Comparison of ENCODE assay signal across 26 cellular contexts in genomic region chr1:978835-979743, GRCh38. TPM values are rescaled to one million over a fixed set of nuclear protein-coding genes. Genes with fewer than 3 reads are reported as not detected.
DNase-seq lines count a peak whose midpoint lies in the region; ATAC-seq, FAIRE-seq and TF ChIP-seq lines count a peak whose summit lies in the region.
"Had no signal": no experiment of that assay in that cellular context is flagged by ENCODE, and none has a peak within 500 bp of the region (broad histone marks: within the 10 kb centered on the region; RNA-seq: fewer than 3 reads in every experiment).

No MANE protein-coding gene starts in this region.

- H3K36me3 ChIP-seq in HepG2 (replicated peaks in 1 of 2; ENCODE audit: control insufficient read depth in 1 of 2, insufficient read depth in 2 of 2, low read length in 2 of 2) (no peaks in the 10 kb centered on the region), right lobe of liver (no peaks in the 10 kb centered on the region), psoas muscle (ENCODE audit: insufficient read depth in 1 of 2, low read depth in 1 of 2) (no peaks in the 10 kb centered on the region)
- H3K36me3 ChIP-seq: BE2C, HAP-1, SJCRH30 had no signal

- H3K27me3 ChIP-seq in HepG2 (ENCODE audit: control insufficient read depth in 1 of 2, insufficient read depth in 2 of 2, low read length in 2 of 2), result peaks cover 22 to 50% of the 10 kb centered on the region in 2 experiments
- no peaks in the 10 kb centered on the region for H3K27me3 ChIP-seq in right lobe of liver
- no peaks in the 10 kb centered on the region for H3K27me3 ChIP-seq in right cardiac atrium (ENCODE audit: control insufficient read depth, insufficient read depth)
- H3K27me3 ChIP-seq in psoas muscle (ENCODE audit: insufficient read depth in 3 of 3, low read length in 2 of 3), result no peaks in the 10 kb centered on the region

- no peaks in the 10 kb centered on the region for H3K79me2 ChIP-seq in HepG2 (ENCODE audit: insufficient read depth, low read length)

- H3K9ac ChIP-seq in HepG2 (ENCODE audit: insufficient read depth, low read depth, low read length), result no peak overlapping the region
- H3K9ac ChIP-seq: GM23248 had no signal

- no TSS peak for BruUV-seq in HepG2 (replicated peaks; lab: Mats Ljungman, UMichigan)

- no CpG with 5 or more reads among the region's 60 CpGs for WGBS in HepG2 (ENCODE audit: low lambda C conversion rate)
- 20% methylated on average over 1 of the region's 60 CpGs for WGBS in right lobe of liver (ENCODE audit: insufficient coverage, low coverage, low lambda C conversion rate, missing lambda C conversion rate)
- 87% methylated on average over 60 of the region's 60 CpGs for WGBS in right cardiac atrium
- WGBS in psoas muscle, 3 donors, result 45 to 63% (median 55%) methylated on average over 52 to 60 of the region's 60 CpGs

- H4K20me1 ChIP-seq in HepG2 (ENCODE audit: insufficient read depth, low read length), result no peaks in the 10 kb centered on the region

- no peak overlapping the region for H2AFZ ChIP-seq in HepG2 (ENCODE audit: low read length)
- H2AFZ ChIP-seq: GM23248 had no signal

- DNase-seq in HepG2 (ENCODE audit: low spot score) (no peak), right lobe of liver (no peak), right cardiac atrium (peak; percentile 16 to 54 (median 50)), psoas muscle (no peak), HK-2 (ENCODE audit: unreplicated experiment) (no peak), OCI-M2 (lab: John Stamatoyannopoulos, UW; ENCODE audit: unreplicated experiment) (no peak)
- no peak for DNase-seq in activated CD8-positive, alpha-beta memory T cell treated with anti-CD3 and anti-CD28 coated beads, Interleukin-2, amount 50 U/mL, for 4 hours
- DNase-seq: BE2C; CD4-positive, CD25-positive, alpha-beta regulatory T cell; DMS79; GM23248; IMR-90; Karpas-422; MV-4-11; NCI-H1105 treated with DMSO at 0.1 percent for 48 hours; NCI-H2029 treated with DMSO at 0.1 percent for 48 hours; NCI-H345; NCI-H524; NCI-H774; NK-92 treated with Interleukin-12 subunit alpha and Interleukin-12 subunit beta, amount 100 ng/mL, for 24 hours; SJCRH30 had no signal

- POLR2A ChIA-PET in HepG2 (lab: Yijun Ruan, JAX), result no interaction called here

- peak overlapping the region; percentile 74; the same call in 1 of the 2 replicates for H3K4me2 ChIP-seq in HepG2 (ENCODE audit: low read depth, low read length)

- ATAC-seq in HepG2, result no peak
- ATAC-seq in right lobe of liver, result no peak
- no peak for ATAC-seq in right cardiac atrium
- ATAC-seq in psoas muscle, result peak in 1 of 4 donors; percentile 9
- ATAC-seq: GM12878, Panc1 had no signal

- H3K9me3 ChIP-seq in HepG2 (ENCODE audit: low read length) (no peaks in the 10 kb centered on the region), right lobe of liver (no peaks in the 10 kb centered on the region), right cardiac atrium (ENCODE audit: control insufficient read depth, low read length) (no peaks in the 10 kb centered on the region), psoas muscle (no peaks in the 10 kb centered on the region)
- H3K9me3 ChIP-seq: BE2C, HAP-1 had no signal

- CTCF ChIA-PET in HepG2 (lab: Yijun Ruan, JAX; ENCODE audit: low intra/inter-chr PET ratio, low total read pairs), result no interaction called here

- TF ChIP-seq RAD21 in HepG2 (CRISPR knock-in tag; IDR thresholded peaks at IDR 0.05), result no peak

- TF ChIP-seq POLR2A in HepG2 (IDR thresholded peaks at IDR 0.05; ENCODE audit: insufficient read depth in 1 of 2, low read depth in 2 of 2, low read length in 2 of 2) (no peak), right lobe of liver (IDR thresholded peaks at IDR 0.05) (no peak)

- no peak overlapping the region for H3K27ac ChIP-seq in HepG2 (ENCODE audit: extremely low read length, insufficient read depth, low read length)
- no peak overlapping the region for H3K27ac ChIP-seq in right lobe of liver
- no peak overlapping the region for H3K27ac ChIP-seq in right cardiac atrium (ENCODE audit: low read length)
- peak overlapping the region; percentile 93 for H3K27ac ChIP-seq in psoas muscle
- H3K27ac ChIP-seq: GM23248, SJCRH30 had no signal

- no peak for FAIRE-seq in HepG2 (lab: Jason Lieb, UNC)
- FAIRE-seq: GM12878, HTR-8/SVneo had no signal

- intact Hi-C loops in HepG2 (cut with micrococcal nuclease; ENCODE audit: unreplicated experiment) (no loop called here), right lobe of liver (cut with DNase I) (no loop called here), right cardiac atrium (cut with DNase I) (no loop called here), psoas muscle (cut with DNase I) (loop anchor here in 1 of 2 donors (5.0 kb wide), 1 partner anchor 77 kb away; no protein-coding TSS in a partner anchor)

- peak overlapping the region in 1 of 3 experiments; percentile 70; a peak in 1 of 6 replicates for H3K4me3 ChIP-seq in HepG2 (replicated peaks in 1 of 3; ENCODE audit: insufficient read depth in 1 of 3, low read depth in 2 of 3, low read length in 3 of 3)
- no peak overlapping the region for H3K4me3 ChIP-seq in right lobe of liver
- H3K4me3 ChIP-seq in right cardiac atrium (ENCODE audit: low read length), result no peak overlapping the region
- peak overlapping the region; percentile 53 for H3K4me3 ChIP-seq in psoas muscle
- H3K4me3 ChIP-seq: GM12878, GM23248, HAP-1, SJCRH30 had no signal

- H3K4me1 ChIP-seq in HepG2 (ENCODE audit: insufficient read depth, low read length) (peaks cover 55% of the 10 kb centered on the region), right lobe of liver (peaks cover 0 to 6% (median 0%) of the 10 kb centered on the region in 4 donors), right cardiac atrium (ENCODE audit: control insufficient read depth, insufficient read depth, low read length) (no peaks in the 10 kb centered on the region), psoas muscle (peaks cover 40% of the 10 kb centered on the region)
- H3K4me1 ChIP-seq: BE2C, HAP-1 had no signal

- no peak for TF ChIP-seq CTCF in HepG2 (CRISPR knock-in tag; IDR thresholded peaks at IDR 0.05)
- no peak for TF ChIP-seq CTCF in right lobe of liver (IDR thresholded peaks at IDR 0.05)
- no peak for TF ChIP-seq CTCF in psoas muscle (IDR thresholded peaks at IDR 0.05)

- in situ Hi-C loops in HepG2 (cut with HindIII; ENCODE audit: extremely low pct_ligation_motif_present, low pct_unique_long_range_greater_than_20kb), result no loop called here

- TF ChIP-seq EP300 in HepG2 (IDR thresholded peaks at IDR 0.05; ENCODE audit: low read depth in 2 of 2, low read length in 2 of 2) (no peak), HepG2 (CRISPR knock-in tag; IDR thresholded peaks at IDR 0.05; ENCODE audit: borderline replicate concordance) (no peak)

RNA-seq across cellular contexts. Expression of gene PERM1, which starts 2.8 kb away (rescaled TPM):
- total RNA-seq in HepG2 (2016; rRNA removed; fragmentation: Illumina TruSeq; extraction: Trizol) (0.04 TPM in 1 of 2 replicates, not detected in the other), right lobe of liver (under 1 TPM in 4 of 6 experiments, not detected in 2; 0.18 to 0.46 (median 0.28) TPM), right cardiac atrium (10 to 100 TPM; 44.4 to 78.0 (median 57.4) TPM), psoas muscle (100 to 1,000 TPM in 2 of 4 donors, 10 to 100 TPM in 2; 13.9 to 249 (median 109) TPM)
- not detected in 2 replicates for total RNA-seq in HepG2 (2016; cell fraction: cytosol; rRNA removed; fragmentation: Illumina TruSeq; extraction: Trizol; ENCODE audit: low read depth)
- total RNA-seq in HepG2 (2016; cell fraction: insoluble cytoplasmic fraction; rRNA removed; fragmentation: Illumina TruSeq; extraction: Trizol), result not detected in 2 replicates
- not detected in 2 replicates for total RNA-seq in HepG2 (2016; cell fraction: membrane; rRNA removed; fragmentation: Illumina TruSeq; extraction: Trizol)
- not detected in 2 replicates for total RNA-seq in HepG2 (2016; cell fraction: nucleus; rRNA removed; fragmentation: Illumina TruSeq; extraction: Trizol)
- polyA plus RNA-seq in HepG2 (2011; rRNA removed) (0.29 and 0.38 TPM in 2 replicates), right cardiac atrium (112 TPM), psoas muscle (100 to 1,000 TPM in 1 of 3 donors, 10 to 100 TPM in 2; 38.1 to 239 (median 58.5) TPM)
- polyA plus RNA-seq in HepG2 (2011; cell fraction: cytosol; rRNA removed), result 0.17 and 0.32 TPM in 2 replicates
- polyA plus RNA-seq in HepG2 (2011; cell fraction: nucleus; rRNA removed), result 2.3 and 2.6 TPM in 2 replicates
- 0.44 TPM in 2 replicates for polyA plus RNA-seq in HepG2 (2012)
- not detected in 2 replicates for polyA plus RNA-seq in HepG2 (2016; cell fraction: cytosol; fragmentation: Illumina TruSeq; extraction: Trizol; ENCODE audit: low read depth)
- polyA plus RNA-seq in HepG2 (2016; cell fraction: insoluble cytoplasmic fraction; fragmentation: Illumina TruSeq; extraction: Trizol; ENCODE audit: low read depth), result not detected in 2 replicates
- polyA plus RNA-seq in HepG2 (2016; cell fraction: membrane; fragmentation: Illumina TruSeq; extraction: Trizol; ENCODE audit: low read depth), result not detected in 2 replicates
- polyA plus RNA-seq in HepG2 (2016; cell fraction: nucleus; fragmentation: Illumina TruSeq; extraction: Trizol; ENCODE audit: insufficient read depth, low read depth), result not detected in 2 replicates
- polyA minus RNA-seq in HepG2 (2011; rRNA and poly(A)+ RNA removed; ENCODE audit: low replicate concordance), result 0.09 and 2.7 TPM in 2 replicates
- 0.44 and 0.59 TPM in 2 replicates for polyA minus RNA-seq in HepG2 (2011; cell fraction: cytosol; rRNA and poly(A)+ RNA removed)
- 0.99 and 1.2 TPM in 2 replicates for polyA minus RNA-seq in HepG2 (2011; cell fraction: nucleus; rRNA and poly(A)+ RNA removed)
- total RNA-seq: A673; CD4-positive, CD25-positive, alpha-beta regulatory T cell; GM12878; GM23248; IMR-90; SJCRH30 had no signal
- polyA plus RNA-seq: CD4-positive, CD25-positive, alpha-beta regulatory T cell; GM12878; IMR-90 had no signal

RNA-seq across cellular contexts. Expression of gene PLEKHN1, which starts 12.8 kb away (rescaled TPM):
- total RNA-seq in HepG2 (2016; rRNA removed; fragmentation: Illumina TruSeq; extraction: Trizol) (0.21 and 0.42 TPM in 2 replicates), right lobe of liver (1 to 10 TPM in 1 of 6 experiments, under 1 TPM in 4, not detected in 1; 0.11 to 2.4 (median 0.26) TPM), right cardiac atrium (under 1 TPM in 1 of 4 donors, not detected in 3; 0.41 TPM), psoas muscle (not detected)
- total RNA-seq in HepG2 (2016; cell fraction: cytosol; rRNA removed; fragmentation: Illumina TruSeq; extraction: Trizol; ENCODE audit: low read depth), result not detected in 2 replicates
- total RNA-seq in HepG2 (2016; cell fraction: insoluble cytoplasmic fraction; rRNA removed; fragmentation: Illumina TruSeq; extraction: Trizol), result 0.31 and 0.48 TPM in 2 replicates
- total RNA-seq in HepG2 (2016; cell fraction: membrane; rRNA removed; fragmentation: Illumina TruSeq; extraction: Trizol), result 0.15 and 0.17 TPM in 2 replicates
- total RNA-seq in HepG2 (2016; cell fraction: nucleus; rRNA removed; fragmentation: Illumina TruSeq; extraction: Trizol), result 0.59 and 0.63 TPM in 2 replicates
- polyA plus RNA-seq in HepG2 (2011; rRNA removed) (0.58 and 0.59 TPM in 2 replicates), right cardiac atrium (0.14 TPM), psoas muscle (under 1 TPM in 1 of 3 donors, not detected in 2; 0.03 TPM)
- polyA plus RNA-seq in HepG2 (2011; cell fraction: cytosol; rRNA removed), result 0.13 and 0.23 TPM in 2 replicates
- polyA plus RNA-seq in HepG2 (2011; cell fraction: nucleus; rRNA removed), result 13.2 and 15.5 TPM in 2 replicates
- 0.51 and 0.55 TPM in 2 replicates for polyA plus RNA-seq in HepG2 (2012)
- polyA plus RNA-seq in HepG2 (2016; cell fraction: cytosol; fragmentation: Illumina TruSeq; extraction: Trizol; ENCODE audit: low read depth), result 0.05 and 0.09 TPM in 2 replicates
- 0.29 and 0.48 TPM in 2 replicates for polyA plus RNA-seq in HepG2 (2016; cell fraction: insoluble cytoplasmic fraction; fragmentation: Illumina TruSeq; extraction: Trizol; ENCODE audit: low read depth)
- 0.13 and 0.29 TPM in 2 replicates for polyA plus RNA-seq in HepG2 (2016; cell fraction: membrane; fragmentation: Illumina TruSeq; extraction: Trizol; ENCODE audit: low read depth)
- 2.6 and 2.7 TPM in 2 replicates for polyA plus RNA-seq in HepG2 (2016; cell fraction: nucleus; fragmentation: Illumina TruSeq; extraction: Trizol; ENCODE audit: insufficient read depth, low read depth)
- 0.26 and 0.54 TPM in 2 replicates for polyA minus RNA-seq in HepG2 (2011; rRNA and poly(A)+ RNA removed; ENCODE audit: low replicate concordance)
- polyA minus RNA-seq in HepG2 (2011; cell fraction: cytosol; rRNA and poly(A)+ RNA removed), result 0.53 TPM in 1 of 2 replicates, not detected in the other
- 1.8 and 1.9 TPM in 2 replicates for polyA minus RNA-seq in HepG2 (2011; cell fraction: nucleus; rRNA and poly(A)+ RNA removed)
- total RNA-seq: A673 had no signal

RNA-seq across cellular contexts. Expression of gene KLHL17, which starts 18.7 kb away (rescaled TPM):
- total RNA-seq in HepG2 (2016; rRNA removed; fragmentation: Illumina TruSeq; extraction: Trizol) (2.8 and 9.3 TPM in 2 replicates), right lobe of liver (1 to 10 TPM; 1.9 to 6.7 (median 4.3) TPM), right cardiac atrium (1 to 10 TPM; 5.0 to 9.7 (median 6.6) TPM), psoas muscle (1 to 10 TPM; 2.1 to 3.8 (median 3.0) TPM)
- 4.5 and 5.0 TPM in 2 replicates for total RNA-seq in HepG2 (2016; cell fraction: cytosol; rRNA removed; fragmentation: Illumina TruSeq; extraction: Trizol; ENCODE audit: low read depth)
- total RNA-seq in HepG2 (2016; cell fraction: insoluble cytoplasmic fraction; rRNA removed; fragmentation: Illumina TruSeq; extraction: Trizol), result 2.4 and 10.3 TPM in 2 replicates
- 2.6 and 2.8 TPM in 2 replicates for total RNA-seq in HepG2 (2016; cell fraction: membrane; rRNA removed; fragmentation: Illumina TruSeq; extraction: Trizol)
- 14.8 and 15.9 TPM in 2 replicates for total RNA-seq in HepG2 (2016; cell fraction: nucleus; rRNA removed; fragmentation: Illumina TruSeq; extraction: Trizol)
- polyA plus RNA-seq in HepG2 (2011; rRNA removed) (24.7 and 31.4 TPM in 2 replicates), right cardiac atrium (5.3 TPM), psoas muscle (1 to 10 TPM; 3.4 to 5.5 (median 4.1) TPM)
- 6.8 and 12.3 TPM in 2 replicates for polyA plus RNA-seq in HepG2 (2011; cell fraction: cytosol; rRNA removed)
- 590 and 778 TPM in 2 replicates for polyA plus RNA-seq in HepG2 (2011; cell fraction: nucleus; rRNA removed)
- polyA plus RNA-seq in HepG2 (2012), result 11.7 and 19.1 TPM in 2 replicates
- polyA plus RNA-seq in HepG2 (2016; cell fraction: cytosol; fragmentation: Illumina TruSeq; extraction: Trizol; ENCODE audit: low read depth), result 1.1 and 1.3 TPM in 2 replicates
- 3.4 and 3.7 TPM in 2 replicates for polyA plus RNA-seq in HepG2 (2016; cell fraction: insoluble cytoplasmic fraction; fragmentation: Illumina TruSeq; extraction: Trizol; ENCODE audit: low read depth)
- 1.9 and 2.4 TPM in 2 replicates for polyA plus RNA-seq in HepG2 (2016; cell fraction: membrane; fragmentation: Illumina TruSeq; extraction: Trizol; ENCODE audit: low read depth)
- polyA plus RNA-seq in HepG2 (2016; cell fraction: nucleus; fragmentation: Illumina TruSeq; extraction: Trizol; ENCODE audit: insufficient read depth, low read depth), result 71.9 and 74.8 TPM in 2 replicates
- polyA minus RNA-seq in HepG2 (2011; rRNA and poly(A)+ RNA removed; ENCODE audit: low replicate concordance), result 4.3 and 19.5 TPM in 2 replicates
- polyA minus RNA-seq in HepG2 (2011; cell fraction: cytosol; rRNA and poly(A)+ RNA removed), result 4.6 and 4.9 TPM in 2 replicates
- 24.9 and 31.0 TPM in 2 replicates for polyA minus RNA-seq in HepG2 (2011; cell fraction: nucleus; rRNA and poly(A)+ RNA removed)

RNA-seq across cellular contexts. Expression of gene NOC2L, which starts 20.0 kb away (rescaled TPM):
- total RNA-seq in HepG2 (2016; rRNA removed; fragmentation: Illumina TruSeq; extraction: Trizol) (91.6 and 103 TPM in 2 replicates), right lobe of liver (10 to 100 TPM; 28.9 to 36.8 (median 30.2) TPM), right cardiac atrium (10 to 100 TPM; 43.6 to 48.6 (median 45.5) TPM), psoas muscle (10 to 100 TPM; 61.4 to 87.0 (median 82.7) TPM)
- total RNA-seq in HepG2 (2016; cell fraction: cytosol; rRNA removed; fragmentation: Illumina TruSeq; extraction: Trizol; ENCODE audit: low read depth), result 14.1 and 16.1 TPM in 2 replicates
- 81.2 and 109 TPM in 2 replicates for total RNA-seq in HepG2 (2016; cell fraction: insoluble cytoplasmic fraction; rRNA removed; fragmentation: Illumina TruSeq; extraction: Trizol)
- total RNA-seq in HepG2 (2016; cell fraction: membrane; rRNA removed; fragmentation: Illumina TruSeq; extraction: Trizol), result 22.9 and 27.1 TPM in 2 replicates
- total RNA-seq in HepG2 (2016; cell fraction: nucleus; rRNA removed; fragmentation: Illumina TruSeq; extraction: Trizol), result 53.2 and 63.8 TPM in 2 replicates
- polyA plus RNA-seq in HepG2 (2011; rRNA removed) (32.0 and 40.5 TPM in 2 replicates), right cardiac atrium (44.3 TPM), psoas muscle (100 to 1,000 TPM in 1 of 3 donors, 10 to 100 TPM in 2; 78.1 to 106 (median 92.7) TPM)
- polyA plus RNA-seq in HepG2 (2011; cell fraction: cytosol; rRNA removed), result 33.6 and 44.6 TPM in 2 replicates
- 85.2 and 96.0 TPM in 2 replicates for polyA plus RNA-seq in HepG2 (2011; cell fraction: nucleus; rRNA removed)
- 41.8 and 44.3 TPM in 2 replicates for polyA plus RNA-seq in HepG2 (2012)
- polyA plus RNA-seq in HepG2 (2016; cell fraction: cytosol; fragmentation: Illumina TruSeq; extraction: Trizol; ENCODE audit: low read depth), result 5.1 and 6.4 TPM in 2 replicates
- polyA plus RNA-seq in HepG2 (2016; cell fraction: insoluble cytoplasmic fraction; fragmentation: Illumina TruSeq; extraction: Trizol; ENCODE audit: low read depth), result 69.1 and 81.1 TPM in 2 replicates
- polyA plus RNA-seq in HepG2 (2016; cell fraction: membrane; fragmentation: Illumina TruSeq; extraction: Trizol; ENCODE audit: low read depth), result 9.8 and 11.1 TPM in 2 replicates
- polyA plus RNA-seq in HepG2 (2016; cell fraction: nucleus; fragmentation: Illumina TruSeq; extraction: Trizol; ENCODE audit: insufficient read depth, low read depth), result 108 and 110 TPM in 2 replicates
- 118 and 166 TPM in 2 replicates for polyA minus RNA-seq in HepG2 (2011; rRNA and poly(A)+ RNA removed; ENCODE audit: low replicate concordance)
- polyA minus RNA-seq in HepG2 (2011; cell fraction: cytosol; rRNA and poly(A)+ RNA removed), result 43.1 and 44.0 TPM in 2 replicates
- polyA minus RNA-seq in HepG2 (2011; cell fraction: nucleus; rRNA and poly(A)+ RNA removed), result 18.8 and 20.1 TPM in 2 replicates

RNA-seq across cellular contexts. Expression of gene HES4, which starts 20.8 kb away (rescaled TPM):
- total RNA-seq in HepG2 (2016; rRNA removed; fragmentation: Illumina TruSeq; extraction: Trizol) (4.4 and 8.8 TPM in 2 replicates), right lobe of liver (10 to 100 TPM in 2 of 6 experiments, 1 to 10 TPM in 4; 1.6 to 21.5 (median 5.2) TPM), right cardiac atrium (10 to 100 TPM; 37.3 to 62.5 (median 38.6) TPM), psoas muscle (10 to 100 TPM in 3 of 4 donors, 1 to 10 TPM in 1; 7.2 to 21.8 (median 12.6) TPM)
- 16.5 and 25.5 TPM in 2 replicates for total RNA-seq in HepG2 (2016; cell fraction: cytosol; rRNA removed; fragmentation: Illumina TruSeq; extraction: Trizol; ENCODE audit: low read depth)
- 3.4 and 7.9 TPM in 2 replicates for total RNA-seq in HepG2 (2016; cell fraction: insoluble cytoplasmic fraction; rRNA removed; fragmentation: Illumina TruSeq; extraction: Trizol)
- total RNA-seq in HepG2 (2016; cell fraction: membrane; rRNA removed; fragmentation: Illumina TruSeq; extraction: Trizol), result 13.5 and 18.3 TPM in 2 replicates
- total RNA-seq in HepG2 (2016; cell fraction: nucleus; rRNA removed; fragmentation: Illumina TruSeq; extraction: Trizol), result 6.5 and 8.0 TPM in 2 replicates
- polyA plus RNA-seq in HepG2 (2011; rRNA removed) (10.6 and 17.6 TPM in 2 replicates), right cardiac atrium (25.7 TPM), psoas muscle (10 to 100 TPM in 1 of 3 donors, 1 to 10 TPM in 2; 2.3 to 20.2 (median 5.4) TPM)
- polyA plus RNA-seq in HepG2 (2011; cell fraction: cytosol; rRNA removed), result 11.6 and 28.6 TPM in 2 replicates
- 190 and 210 TPM in 2 replicates for polyA plus RNA-seq in HepG2 (2011; cell fraction: nucleus; rRNA removed)
- 4.3 and 7.0 TPM in 2 replicates for polyA plus RNA-seq in HepG2 (2012)
- 17.0 and 22.1 TPM in 2 replicates for polyA plus RNA-seq in HepG2 (2016; cell fraction: cytosol; fragmentation: Illumina TruSeq; extraction: Trizol; ENCODE audit: low read depth)
- polyA plus RNA-seq in HepG2 (2016; cell fraction: insoluble cytoplasmic fraction; fragmentation: Illumina TruSeq; extraction: Trizol; ENCODE audit: low read depth), result 4.5 and 6.0 TPM in 2 replicates
- 10.6 and 11.4 TPM in 2 replicates for polyA plus RNA-seq in HepG2 (2016; cell fraction: membrane; fragmentation: Illumina TruSeq; extraction: Trizol; ENCODE audit: low read depth)
- 16.1 and 18.4 TPM in 2 replicates for polyA plus RNA-seq in HepG2 (2016; cell fraction: nucleus; fragmentation: Illumina TruSeq; extraction: Trizol; ENCODE audit: insufficient read depth, low read depth)
- polyA minus RNA-seq in HepG2 (2011; rRNA and poly(A)+ RNA removed; ENCODE audit: low replicate concordance), result 2.2 and 6.1 TPM in 2 replicates
- 6.4 and 8.5 TPM in 2 replicates for polyA minus RNA-seq in HepG2 (2011; cell fraction: cytosol; rRNA and poly(A)+ RNA removed)
- polyA minus RNA-seq in HepG2 (2011; cell fraction: nucleus; rRNA and poly(A)+ RNA removed), result 4.6 and 8.9 TPM in 2 replicates

Comparison
In these comparisons a context has a peak if more than half of its experiments do, and no peak if none do; other contexts are left out.
1. DNase-seq: peak in right cardiac atrium (3 of 3); none in HepG2 (single experiment), right lobe of liver (0 of 3), psoas muscle (0 of 2), HK-2 (single experiment), OCI-M2 (single experiment) and activated CD8-positive, alpha-beta memory T cell treated with anti-CD3 and anti-CD28 coated beads, Interleukin-2, amount 50 U/mL, for 4 hours (single experiment).
2. RNA of gene PERM1, which starts 2.8 kb away (total RNA-seq): 13.9 to 249 TPM in psoas muscle and 44.4 to 78.0 TPM in right cardiac atrium; 0.18 to 0.46 TPM in right lobe of liver and 0.04 TPM in HepG2; every median in the first group is over 10 times any median in the second.